In genomic region chr3:66335671-66336070, GRCh38 we compare ENCODE assay signal across 18 cellular contexts.
DNase-seq lines count a peak whose midpoint lies in the region; ATAC-seq and TF ChIP-seq lines count a peak whose summit lies in the region.
"Had no signal": no experiment of that assay in that cellular context is flagged by ENCODE, and none has a peak within 500 bp of the region (broad histone marks: within the 10 kb centered on the region; RNA-seq: fewer than 3 reads in every experiment).

No MANE protein-coding gene starts in this region.

- H3K9me3 ChIP-seq in H9 (ENCODE audit: control insufficient read depth, low read depth, low read length) = no peaks in the 10 kb centered on the region

- H2BK20ac ChIP-seq in H9 (ENCODE audit: low read depth, low read length, poor library complexity, severe bottlenecking) = no peak overlapping the region

- H3K4ac ChIP-seq in H9 (ENCODE audit: low read depth, low read length) = no peak overlapping the region

- peaks cover 16 to 22% of the 10 kb centered on the region in 2 experiments for H3K4me1 Mint-ChIP-seq in H9
- H3K4me1 Mint-ChIP-seq in central memory CD8-positive, alpha-beta T cell = peaks cover 62% of the 10 kb centered on the region
- peaks cover 4% of the 10 kb centered on the region for H3K4me1 Mint-ChIP-seq in activated CD4-positive, alpha-beta T cell treated with anti-CD3 and anti-CD28 coated beads, Interleukin-2, amount 10 ng/mL, durations not matched to agents 24 days and 14 days

- DNase-seq in H9 (no peak), iPS-NIHi7 (ENCODE audit: extremely low spot score) (peak; percentile 14), GOT3 (lab: John Stamatoyannopoulos, UW) (no peak)
- no peak for DNase-seq in central memory CD8-positive, alpha-beta T cell (ENCODE audit: low spot score in 2 of 2)
- no peak for DNase-seq in activated CD4-positive, alpha-beta T cell treated with anti-CD3 and anti-CD28 coated beads, Interleukin-2, amount 10 ng/mL, durations not matched to agents 24 days and 14 days
- DNase-seq: ACHN, C1 segment of cervical spinal cord, COR-L47, DMS 273 treated with DMSO at 0.1 percent for 48 hours, GDM1, Kasumi-1, MM.1S, NCI-H1092 treated with DMSO at 0.1 percent for 48 hours, NCI-H2081 treated with DMSO at 0.1 percent for 48 hours, NCI-H748 treated with DMSO at 0.1 percent for 48 hours had no signal

- no peak overlapping the region for H4K91ac ChIP-seq in H9 (ENCODE audit: insufficient read length, low read depth, low read length)

- intact Hi-C loops in activated CD4-positive, alpha-beta T cell treated with anti-CD3 and anti-CD28 coated beads, Interleukin-2, amount 10 ng/mL, durations not matched to agents 24 days and 14 days (cut with micrococcal nuclease) = no loop called here

- no peaks in the 10 kb centered on the region for H3K79me2 ChIP-seq in H9 (ENCODE audit: insufficient read depth, low read length)

- H3K23ac ChIP-seq in H9 (ENCODE audit: insufficient read length, low read depth, low read length) = no peak overlapping the region

- H3K23me2 ChIP-seq in H9 (ENCODE audit: insufficient read length, low read depth, low read length, poor library complexity, severe bottlenecking) = no peaks in the 10 kb centered on the region

- H3K27ac ChIP-seq in H9 (ENCODE audit: insufficient read length, low read depth, low read length) = no peak overlapping the region

- H3K79me1 ChIP-seq in H9 (ENCODE audit: insufficient read depth, low read depth, low read length, poor library complexity, severe bottlenecking) = no peaks in the 10 kb centered on the region

- ATAC-seq in central memory CD8-positive, alpha-beta T cell (replicated peaks; ENCODE audit: extremely low read depth, poor library complexity, severe bottlenecking) = no peak
- ATAC-seq in HG02763 (IDR thresholded peaks at IDR 0.05; ENCODE audit: unreplicated experiment) (no peak), HG03565 (IDR thresholded peaks at IDR 0.05; ENCODE audit: unreplicated experiment) (no peak)
- ATAC-seq: Right ventricle myocardium inferior had no signal

- no peak overlapping the region for H3K18ac ChIP-seq in H9 (ENCODE audit: insufficient read length, low read depth, low read length)

- no peak overlapping the region for H3K4me2 ChIP-seq in H9 (ENCODE audit: insufficient read depth, insufficient read length, low read length)

- H3K27me3 Mint-ChIP-seq in H9 (ENCODE audit: low read depth) = no peaks in the 10 kb centered on the region
- H3K27me3 Mint-ChIP-seq in central memory CD8-positive, alpha-beta T cell = no peaks in the 10 kb centered on the region
- H3K27me3 Mint-ChIP-seq in activated CD4-positive, alpha-beta T cell treated with anti-CD3 and anti-CD28 coated beads, Interleukin-2, amount 10 ng/mL, durations not matched to agents 24 days and 14 days = no peaks in the 10 kb centered on the region

- H3K4me3 Mint-ChIP-seq in H9 = peak overlapping the region in 1 of 2 experiments; percentile 22; a peak in 2 of 5 replicates
- H3K4me3 Mint-ChIP-seq in central memory CD8-positive, alpha-beta T cell = no peak overlapping the region
- H3K4me3 Mint-ChIP-seq in activated CD4-positive, alpha-beta T cell treated with anti-CD3 and anti-CD28 coated beads, Interleukin-2, amount 10 ng/mL, durations not matched to agents 24 days and 14 days = no peak overlapping the region

- H3K14ac ChIP-seq in H9 (ENCODE audit: insufficient read depth, low read length) = no peak overlapping the region

- H3K56ac ChIP-seq in H9 (ENCODE audit: insufficient read length, low read depth, low read length) = no peak overlapping the region

- no peak overlapping the region for H2BK5ac ChIP-seq in H9 (ENCODE audit: insufficient read length, low read length)

- H3K9me3 Mint-ChIP-seq in H9 = no peaks in the 10 kb centered on the region
- no peaks in the 10 kb centered on the region for H3K9me3 Mint-ChIP-seq in central memory CD8-positive, alpha-beta T cell
- H3K9me3 Mint-ChIP-seq in activated CD4-positive, alpha-beta T cell treated with anti-CD3 and anti-CD28 coated beads, Interleukin-2, amount 10 ng/mL, durations not matched to agents 24 days and 14 days = no peaks in the 10 kb centered on the region

- no peak overlapping the region for H3K9ac ChIP-seq in H9 (ENCODE audit: extremely low read depth, insufficient read length, low read length)

- no peak overlapping the region for H3T11ph ChIP-seq in H9 (ENCODE audit: low read length)

- no peak for TF ChIP-seq CTCF in H9 (conservative IDR thresholded peaks at IDR 0.05)

- H4K5ac ChIP-seq in H9 (ENCODE audit: insufficient read length, low read depth, low read length) = no peak overlapping the region

- no peaks in the 10 kb centered on the region for H4K20me1 ChIP-seq in H9 (ENCODE audit: control insufficient read depth, insufficient read depth, insufficient read length)

- H4K8ac ChIP-seq in H9 (replicated peaks; ENCODE audit: insufficient read length, low read depth, low read length) = no peak overlapping the region

- no peaks in the 10 kb centered on the region; the same call in 1 of the 2 replicates for H3K4me1 ChIP-seq in H9 (ENCODE audit: insufficient read depth, low read length)

- H3K27me3 ChIP-seq in H9 (ENCODE audit: insufficient read depth, low read length) = no peaks in the 10 kb centered on the region

- no peak overlapping the region for H2BK15ac ChIP-seq in H9 (ENCODE audit: low read depth, low read length)

- no peak overlapping the region for H2AFZ ChIP-seq in H9 (ENCODE audit: low read length)

- WGBS in H9 (ENCODE audit: extremely low coverage, insufficient read length, low lambda C conversion rate) = no CpG with 5 or more reads among the region's 2 CpGs

- no peak overlapping the region for H2BK120ac ChIP-seq in H9 (ENCODE audit: low read depth, low read length, poor library complexity, severe bottlenecking)

- no peaks in the 10 kb centered on the region for H3K36me3 Mint-ChIP-seq in H9 (ENCODE audit: insufficient read depth in 1 of 3, low read depth in 3 of 3)
- H3K36me3 Mint-ChIP-seq in central memory CD8-positive, alpha-beta T cell (ENCODE audit: insufficient read depth) = no peaks in the 10 kb centered on the region
- no peaks in the 10 kb centered on the region for H3K36me3 Mint-ChIP-seq in activated CD4-positive, alpha-beta T cell treated with anti-CD3 and anti-CD28 coated beads, Interleukin-2, amount 10 ng/mL, durations not matched to agents 24 days and 14 days (ENCODE audit: low read depth)

- no peak overlapping the region for H2BK12ac ChIP-seq in H9 (ENCODE audit: insufficient read length, low read depth, low read length)

- no peak overlapping the region for H2AK5ac ChIP-seq in H9 (ENCODE audit: insufficient read length, low read length)

- peak overlapping the region in 2 of 3 experiments; percentile 50 to 92; a peak in 4 of 7 replicates for H3K27ac Mint-ChIP-seq in H9
- H3K27ac Mint-ChIP-seq in central memory CD8-positive, alpha-beta T cell (ENCODE audit: low read depth) = peak overlapping the region; percentile 35
- H3K27ac Mint-ChIP-seq in activated CD4-positive, alpha-beta T cell treated with anti-CD3 and anti-CD28 coated beads, Interleukin-2, amount 10 ng/mL, durations not matched to agents 24 days and 14 days = no peak overlapping the region
